In the genomic region with DNA sequence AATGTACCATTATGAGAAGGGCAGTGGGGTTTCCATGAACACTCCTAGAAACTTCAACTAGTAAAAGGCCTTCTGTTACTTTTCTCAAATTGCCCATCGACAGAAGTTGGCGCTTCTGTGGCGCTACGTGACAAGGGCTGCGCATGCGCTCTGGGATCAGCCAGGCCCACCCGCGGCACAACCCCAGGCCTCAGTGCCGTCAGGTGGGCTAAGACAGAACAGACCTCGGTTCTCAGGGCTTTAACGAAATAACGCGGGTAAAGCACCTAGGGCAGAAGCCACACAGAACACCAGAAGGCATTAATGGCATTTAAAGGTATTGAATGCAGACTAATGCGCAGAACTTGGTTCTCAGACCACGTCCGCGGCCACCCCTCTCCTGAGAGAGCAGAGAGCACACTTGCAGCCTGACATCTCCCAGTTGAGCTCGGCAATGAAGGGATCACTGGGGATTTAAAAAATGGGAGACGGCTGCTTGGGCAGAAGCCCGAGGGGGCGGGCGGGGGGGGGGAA, we compare ENCODE assay signal across 8 cellular contexts.
A peak's percentile ranks its signal among the peaks of the same experiment; 100 is the strongest.
DNase-seq lines count a peak whose midpoint lies in the region; ATAC-seq, FAIRE-seq and TF ChIP-seq lines count a peak whose summit lies in the region.

No MANE protein-coding gene starts in this region.

- peak overlapping the region; percentile 92 for H3K27ac ChIP-seq in KMS-11
- H3K27ac ChIP-seq in pancreas: peak overlapping the region; percentile 68 to 97 (median 90)
- H3K27ac ChIP-seq in tibial artery: peak overlapping the region; percentile 89 to 96

- peaks cover 20% of the 10 kb centered on the region for H3K4me1 Mint-ChIP-seq in activated naive CD8-positive, alpha-beta T cell treated with anti-CD3 and anti-CD28 coated beads, Interleukin-2, amount 10 ng/mL, durations not matched to agents 7 days and 5 days

- no peaks in the 10 kb centered on the region for H4K20me1 ChIP-seq in KMS-11 (ENCODE audit: insufficient read depth)

- peaks cover 5% of the 10 kb centered on the region for H3K36me3 Mint-ChIP-seq in activated naive CD8-positive, alpha-beta T cell treated with anti-CD3 and anti-CD28 coated beads, Interleukin-2, amount 10 ng/mL, durations not matched to agents 7 days and 5 days

- peaks cover 5% of the 10 kb centered on the region for H3K9me3 Mint-ChIP-seq in activated naive CD8-positive, alpha-beta T cell treated with anti-CD3 and anti-CD28 coated beads, Interleukin-2, amount 10 ng/mL, durations not matched to agents 7 days and 5 days

- POLR2A ChIA-PET in activated naive CD8-positive, alpha-beta T cell treated with anti-CD3 and anti-CD28 coated beads, Interleukin-2, amount 10 ng/mL, durations not matched to agents 7 days and 5 days (lab: Charles Lee): interaction anchor here (0.9 to 3.0 kb wide), 10 partner anchors 8 to 569 kb away, joined by 3 to 14 read pairs (median 5); a partner anchor contains a TSS

- no peak for TF ChIP-seq CTCF in KMS-11 (conservative IDR thresholded peaks at IDR 0.05; ENCODE audit: low read depth, low read length)
- TF ChIP-seq CTCF in pancreas (IDR thresholded peaks at IDR 0.05): no peak
- TF ChIP-seq CTCF in tibial artery (IDR thresholded peaks at IDR 0.05): no peak

- H3K4me3 ChIP-seq in KMS-11 (IDR thresholded peaks at IDR 0.05; ENCODE audit: insufficient read depth, low read depth, low read length) (no peak overlapping the region), pancreas (peak overlapping the region; percentile 39 to 71 (median 56)), tibial artery (peak overlapping the region; percentile 59 to 78)

- H3K4me2 ChIP-seq in KMS-11: peak overlapping the region; percentile 61

- H3K79me2 ChIP-seq in KMS-11 (ENCODE audit: insufficient read depth, low read depth): no peaks in the 10 kb centered on the region

- H3K9me3 ChIP-seq in pancreas: no peaks in the 10 kb centered on the region
- H3K9me3 ChIP-seq in tibial artery: no peaks in the 10 kb centered on the region

- no peak for FAIRE-seq in pancreas (lab: Jason Lieb, UNC)

- peak overlapping the region; percentile 98 for H3K27ac Mint-ChIP-seq in activated naive CD8-positive, alpha-beta T cell treated with anti-CD3 and anti-CD28 coated beads, Interleukin-2, amount 10 ng/mL, durations not matched to agents 7 days and 5 days

- H3K9ac ChIP-seq in KMS-11: peak overlapping the region; percentile 91; the same call in 1 of the 2 replicates

- H3K4me1 ChIP-seq in KMS-11 (ENCODE audit: low read depth, poor library complexity, severe bottlenecking) (peaks cover 7% of the 10 kb centered on the region), pancreas (peaks cover 0 to 4% (median 0%) of the 10 kb centered on the region in 3 donors), tibial artery (no peaks in the 10 kb centered on the region)

- H3K27me3 ChIP-seq in KMS-11 (ENCODE audit: insufficient read depth, low read depth): no peaks in the 10 kb centered on the region
- no peaks in the 10 kb centered on the region for H3K27me3 ChIP-seq in pancreas
- H3K27me3 ChIP-seq in tibial artery: no peaks in the 10 kb centered on the region

- DNase-seq in DMS114 treated with DMSO at 0.1 percent for 48 hours (lab: John Stamatoyannopoulos, UW; ENCODE audit: unreplicated experiment): peak; percentile 66
- peak; percentile 67 for DNase-seq in SK-MEL-5 (ENCODE audit: low read depth, low spot score)
- DNase-seq in activated naive CD8-positive, alpha-beta T cell treated with anti-CD3 and anti-CD28 coated beads, Interleukin-2, amount 10 ng/mL, durations not matched to agents 7 days and 5 days: peak; percentile 82
- DNase-seq in Right ventricle myocardium superior: peak; percentile 85
- DNase-seq in pancreas: peak; percentile 72 to 91 (median 78)
- peak; percentile 75 to 87 for DNase-seq in tibial artery

- peak overlapping the region; percentile 94 for H3K4me3 Mint-ChIP-seq in activated naive CD8-positive, alpha-beta T cell treated with anti-CD3 and anti-CD28 coated beads, Interleukin-2, amount 10 ng/mL, durations not matched to agents 7 days and 5 days

- intact Hi-C loops in Right ventricle myocardium superior (cut with DNase I) (no loop called here), pancreas (cut with DNase I) (no loop called here), tibial artery (cut with DNase I; ENCODE audit: low total_unique reads) (no loop called here)

- ATAC-seq in GM21619 (IDR thresholded peaks at IDR 0.05; ENCODE audit: unreplicated experiment): peak; percentile 26
- peak; percentile 29 for ATAC-seq in activated naive CD8-positive, alpha-beta T cell treated with anti-CD3 and anti-CD28 coated beads, Interleukin-2, amount 10 ng/mL, durations not matched to agents 7 days and 5 days (ENCODE audit: low read depth)
- ATAC-seq in Right ventricle myocardium superior (ENCODE audit: poor library complexity): peak; percentile 86
- ATAC-seq in pancreas: peak; percentile 67 to 83 (median 72)

- 0% methylated on average over 18 to 22 of the region's 22 CpGs for WGBS in pancreas, 2 donors

- in situ Hi-C loops in SK-MEL-5 (cut with HindIII; ENCODE audit: low pct_unique_long_range_greater_than_20kb, low sequenced_read_pairs): no loop called here

- H3K36me3 ChIP-seq in KMS-11 (ENCODE audit: insufficient read depth) (no peaks in the 10 kb centered on the region), pancreas (no peaks in the 10 kb centered on the region), tibial artery (no peaks in the 10 kb centered on the region)

- peaks cover 4% of the 10 kb centered on the region for H3K27me3 Mint-ChIP-seq in activated naive CD8-positive, alpha-beta T cell treated with anti-CD3 and anti-CD28 coated beads, Interleukin-2, amount 10 ng/mL, durations not matched to agents 7 days and 5 days

- peak overlapping the region; percentile 97 for H2AFZ ChIP-seq in KMS-11 (ENCODE audit: low read depth)

Comparison
In these comparisons a context has a peak if more than half of its experiments do, and no peak if none do; other contexts are left out.
1. ATAC-seq: peak in every context shown above with its lines; median percentile 86 in Right ventricle myocardium superior; 72 in pancreas; 29 in activated naive CD8-positive, alpha-beta T cell treated with anti-CD3 and anti-CD28 coated beads, Interleukin-2, amount 10 ng/mL, durations not matched to agents 7 days and 5 days; 26 in GM21619.